Comparison of ENCODE assay signal across 8 cellular contexts in the genomic region with DNA sequence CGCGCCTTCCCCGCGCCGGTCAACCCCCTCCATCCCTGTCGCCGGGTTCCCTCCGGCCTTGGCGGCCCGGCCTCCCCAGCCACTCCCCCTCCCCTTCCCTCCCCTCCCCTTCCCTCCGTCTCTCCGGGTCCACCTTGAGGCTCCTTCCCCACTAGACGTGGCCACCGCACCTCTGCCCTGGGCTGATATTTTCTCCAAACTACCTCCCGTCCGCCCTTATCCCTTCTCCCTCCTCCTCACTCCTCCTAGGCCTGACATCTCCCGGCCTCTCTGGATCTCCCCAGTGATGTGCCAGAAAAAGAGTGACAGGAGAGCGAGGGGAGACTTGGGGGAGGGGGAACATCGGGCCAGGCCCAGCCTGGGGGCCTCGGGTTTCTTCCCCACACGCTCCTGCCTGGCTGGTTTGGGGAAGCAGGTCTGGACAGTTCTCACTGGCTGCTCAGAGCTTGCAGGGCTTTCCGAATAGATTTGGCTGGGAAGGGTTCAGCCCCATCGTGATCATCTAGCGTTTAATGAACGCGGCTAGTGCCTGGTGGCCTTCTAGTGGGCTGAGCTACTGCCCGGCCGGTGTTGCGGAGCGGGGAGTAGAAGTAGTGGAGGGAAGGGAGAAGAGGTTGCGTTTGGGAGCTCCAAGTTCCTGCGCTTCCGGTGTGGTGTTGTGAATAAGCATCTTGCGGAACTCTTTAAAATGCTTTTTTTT.
DNase-seq lines count a peak whose midpoint lies in the region; ATAC-seq and TF ChIP-seq lines count a peak whose summit lies in the region.

No MANE protein-coding gene starts in this region.

- H3K4me1 ChIP-seq in MM.1S (ENCODE audit: low read length), result no peaks in the 10 kb centered on the region

- no peak for ATAC-seq in stimulated activated effector memory CD8-positive, alpha-beta T cell treated with anti-CD3 and anti-CD28 coated beads, Interleukin-12 subunit alpha, Interleukin-12 subunit beta, amount 100 ng/mL, for 72 hours

- no peak overlapping the region for H3K27ac ChIP-seq in MM.1S (ENCODE audit: low read length)

- no peaks in the 10 kb centered on the region for H3F3A ChIP-seq in MM.1S (ENCODE audit: insufficient read depth, low read length)

- H4K20me1 ChIP-seq in MM.1S (ENCODE audit: insufficient read depth, low read length), result no peaks in the 10 kb centered on the region

- H3K36me3 ChIP-seq in GM06990 (ENCODE audit: control insufficient read depth, insufficient read depth, low read length) (no peaks in the 10 kb centered on the region), MM.1S (replicated peaks; ENCODE audit: insufficient read depth, low read length) (no peaks in the 10 kb centered on the region)

- DNase-seq in GM06990 (ENCODE audit: extremely low read depth, insufficient read length) (no peak), MM.1S (no peak), astrocyte of the spinal cord (ENCODE audit: low read depth, low spot score) (peak; percentile 2), iPS-NIHi11 (ENCODE audit: low spot score) (peak; percentile 38), GDM1 (lab: John Stamatoyannopoulos, UW) (no peak), foreskin melanocyte (no peak)
- DNase-seq in stimulated activated effector memory CD8-positive, alpha-beta T cell treated with anti-CD3 and anti-CD28 coated beads, Interleukin-12 subunit alpha, Interleukin-12 subunit beta, amount 100 ng/mL, for 72 hours (ENCODE audit: low spot score in 2 of 2), result no peak
- DNase-seq in stimulated activated CD8-positive, alpha-beta memory T cell treated with anti-CD3 and anti-CD28 coated beads, Interleukin-4, amount 100 ng/mL, for 48 hours, result no peak

- H3K36me3 Mint-ChIP-seq in stimulated activated effector memory CD8-positive, alpha-beta T cell treated with anti-CD3 and anti-CD28 coated beads, Interleukin-12 subunit alpha, Interleukin-12 subunit beta, amount 100 ng/mL, for 72 hours, result peaks cover 6% of the 10 kb centered on the region

- peak overlapping the region; percentile 72 for H3K4me3 ChIP-seq in GM06990 (replicated peaks; ENCODE audit: low read depth, low read length)
- peak overlapping the region; percentile 69 for H3K4me3 ChIP-seq in MM.1S (ENCODE audit: low read length)
- peak overlapping the region; percentile 61 for H3K4me3 ChIP-seq in astrocyte of the spinal cord (ENCODE audit: low read depth, low read length)

- H3K4me3 Mint-ChIP-seq in stimulated activated effector memory CD8-positive, alpha-beta T cell treated with anti-CD3 and anti-CD28 coated beads, Interleukin-12 subunit alpha, Interleukin-12 subunit beta, amount 100 ng/mL, for 72 hours, result peak overlapping the region; percentile 75

- TF ChIP-seq CTCF in GM06990 (IDR thresholded peaks at IDR 0.05; ENCODE audit: insufficient read depth, low read length, poor library complexity, severe bottlenecking) (no peak), MM.1S (IDR thresholded peaks at IDR 0.05; ENCODE audit: low read length) (no peak), astrocyte of the spinal cord (IDR thresholded peaks at IDR 0.05; ENCODE audit: low read depth, low read length) (no peak)

- no peaks in the 10 kb centered on the region for H3K9me2 ChIP-seq in MM.1S (replicated peaks; ENCODE audit: insufficient read depth, low read length)

- peak overlapping the region; percentile 92 for H3K4me2 ChIP-seq in MM.1S (ENCODE audit: low read depth, low read length)

- H3K9me3 ChIP-seq in MM.1S (replicated peaks; ENCODE audit: insufficient read depth, low read length), result no peaks in the 10 kb centered on the region

- peaks cover 26% of the 10 kb centered on the region for H3K4me1 Mint-ChIP-seq in stimulated activated effector memory CD8-positive, alpha-beta T cell treated with anti-CD3 and anti-CD28 coated beads, Interleukin-12 subunit alpha, Interleukin-12 subunit beta, amount 100 ng/mL, for 72 hours

- peak overlapping the region; percentile 74 for H3K27ac Mint-ChIP-seq in stimulated activated effector memory CD8-positive, alpha-beta T cell treated with anti-CD3 and anti-CD28 coated beads, Interleukin-12 subunit alpha, Interleukin-12 subunit beta, amount 100 ng/mL, for 72 hours

- H2AFZ ChIP-seq in MM.1S (ENCODE audit: low read length), result peak overlapping the region; percentile 81

- H3K27me3 ChIP-seq in GM06990 (replicated peaks; ENCODE audit: control insufficient read depth, insufficient read depth, low read length), result no peaks in the 10 kb centered on the region; the same call in 1 of the 2 replicates
- H3K27me3 ChIP-seq in MM.1S (replicated peaks; ENCODE audit: insufficient read depth, low read length), result peaks cover 20% of the 10 kb centered on the region

- H3K79me2 ChIP-seq in MM.1S (ENCODE audit: low read length), result no peaks in the 10 kb centered on the region

- in situ Hi-C loops in astrocyte of the spinal cord (cut with HindIII; ENCODE audit: low sequenced_read_pairs), result no loop called here

- no peaks in the 10 kb centered on the region for H3K9me3 Mint-ChIP-seq in stimulated activated effector memory CD8-positive, alpha-beta T cell treated with anti-CD3 and anti-CD28 coated beads, Interleukin-12 subunit alpha, Interleukin-12 subunit beta, amount 100 ng/mL, for 72 hours

- H3K9ac ChIP-seq in MM.1S (ENCODE audit: low read length), result peak overlapping the region; percentile 58; the same call in 1 of the 2 replicates

Comparison
In these comparisons a context has a peak if more than half of its experiments do, and no peak if none do; other contexts are left out.
1. DNase-seq: peak in astrocyte of the spinal cord (single experiment) and iPS-NIHi11 (single experiment); none in GM06990 (single experiment), MM.1S (single experiment), stimulated activated effector memory CD8-positive, alpha-beta T cell treated with anti-CD3 and anti-CD28 coated beads, Interleukin-12 subunit alpha, Interleukin-12 subunit beta, amount 100 ng/mL, for 72 hours (0 of 2), GDM1 (single experiment), foreskin melanocyte (single experiment) and stimulated activated CD8-positive, alpha-beta memory T cell treated with anti-CD3 and anti-CD28 coated beads, Interleukin-4, amount 100 ng/mL, for 48 hours (single experiment).
2. Peak in every context shown above with its lines, with median percentiles within 50 percentile points of each other: H3K4me3 ChIP-seq.